1 cellular context compared by ENCODE assay signal in the genomic region with DNA sequence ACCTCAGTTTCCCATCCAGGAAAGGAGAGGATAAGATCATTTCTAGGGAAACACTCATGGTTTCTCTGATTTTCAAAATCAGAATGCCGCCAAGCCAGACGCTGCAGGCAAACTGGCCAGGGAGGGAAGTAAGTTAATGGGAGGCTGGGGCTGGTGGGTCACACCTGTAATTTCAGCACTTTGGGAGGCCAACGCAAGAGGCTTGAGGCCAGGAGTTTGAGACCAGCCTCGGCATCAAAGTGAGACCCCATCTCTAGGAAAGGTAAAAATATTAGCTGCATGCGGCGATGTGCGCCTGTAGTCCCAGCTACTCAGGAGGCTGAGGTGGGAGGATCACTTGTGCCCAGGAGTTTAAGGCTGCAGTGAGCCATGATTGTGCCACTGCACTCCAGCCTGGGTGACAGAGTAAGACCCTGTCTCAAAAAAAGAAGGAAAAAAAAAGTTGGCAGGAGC.
TF ChIP-seq lines count a peak whose summit lies in the region.

No MANE protein-coding gene starts in this region.

TF ChIP-seq in WTC11, 78 proteins besides CTCF, POLR2A, EP300 and RAD21 (continued from another document):
- TF ChIP-seq, protein P1, sequence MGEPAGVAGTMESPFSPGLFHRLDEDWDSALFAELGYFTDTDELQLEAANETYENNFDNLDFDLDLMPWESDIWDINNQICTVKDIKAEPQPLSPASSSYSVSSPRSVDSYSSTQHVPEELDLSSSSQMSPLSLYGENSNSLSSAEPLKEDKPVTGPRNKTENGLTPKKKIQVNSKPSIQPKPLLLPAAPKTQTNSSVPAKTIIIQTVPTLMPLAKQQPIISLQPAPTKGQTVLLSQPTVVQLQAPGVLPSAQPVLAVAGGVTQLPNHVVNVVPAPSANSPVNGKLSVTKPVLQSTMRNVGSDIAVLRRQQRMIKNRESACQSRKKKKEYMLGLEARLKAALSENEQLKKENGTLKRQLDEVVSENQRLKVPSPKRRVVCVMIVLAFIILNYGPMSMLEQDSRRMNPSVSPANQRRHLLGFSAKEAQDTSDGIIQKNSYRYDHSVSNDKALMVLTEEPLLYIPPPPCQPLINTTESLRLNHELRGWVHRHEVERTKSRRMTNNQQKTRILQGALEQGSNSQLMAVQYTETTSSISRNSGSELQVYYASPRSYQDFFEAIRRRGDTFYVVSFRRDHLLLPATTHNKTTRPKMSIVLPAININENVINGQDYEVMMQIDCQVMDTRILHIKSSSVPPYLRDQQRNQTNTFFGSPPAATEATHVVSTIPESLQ (CRISPR knock-in tag; IDR thresholded peaks at IDR 0.05), result no peak
- no peak for TF ChIP-seq NFATC4 (CRISPR knock-in tag; IDR thresholded peaks at IDR 0.05)
- TF ChIP-seq SMAD4 (CRISPR knock-in tag; IDR thresholded peaks at IDR 0.05), result no peak
- TF ChIP-seq, protein P2, sequence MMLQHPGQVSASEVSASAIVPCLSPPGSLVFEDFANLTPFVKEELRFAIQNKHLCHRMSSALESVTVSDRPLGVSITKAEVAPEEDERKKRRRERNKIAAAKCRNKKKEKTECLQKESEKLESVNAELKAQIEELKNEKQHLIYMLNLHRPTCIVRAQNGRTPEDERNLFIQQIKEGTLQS (CRISPR knock-in tag; conservative IDR thresholded peaks at IDR 0.05), result no peak
- no peak for TF ChIP-seq ZBTB21 (CRISPR knock-in tag; IDR thresholded peaks at IDR 0.05; ENCODE audit: borderline replicate concordance)
- TF ChIP-seq, protein P3, sequence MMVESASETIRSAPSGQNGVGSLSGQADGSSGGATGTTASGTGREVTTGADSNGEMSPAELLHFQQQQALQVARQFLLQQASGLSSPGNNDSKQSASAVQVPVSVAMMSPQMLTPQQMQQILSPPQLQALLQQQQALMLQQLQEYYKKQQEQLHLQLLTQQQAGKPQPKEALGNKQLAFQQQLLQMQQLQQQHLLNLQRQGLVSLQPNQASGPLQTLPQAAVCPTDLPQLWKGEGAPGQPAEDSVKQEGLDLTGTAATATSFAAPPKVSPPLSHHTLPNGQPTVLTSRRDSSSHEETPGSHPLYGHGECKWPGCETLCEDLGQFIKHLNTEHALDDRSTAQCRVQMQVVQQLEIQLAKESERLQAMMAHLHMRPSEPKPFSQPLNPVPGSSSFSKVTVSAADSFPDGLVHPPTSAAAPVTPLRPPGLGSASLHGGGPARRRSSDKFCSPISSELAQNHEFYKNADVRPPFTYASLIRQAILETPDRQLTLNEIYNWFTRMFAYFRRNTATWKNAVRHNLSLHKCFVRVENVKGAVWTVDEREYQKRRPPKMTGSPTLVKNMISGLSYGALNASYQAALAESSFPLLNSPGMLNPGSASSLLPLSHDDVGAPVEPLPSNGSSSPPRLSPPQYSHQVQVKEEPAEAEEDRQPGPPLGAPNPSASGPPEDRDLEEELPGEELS (CRISPR knock-in tag; IDR thresholded peaks at IDR 0.05), result no peak
- no peak for TF ChIP-seq ZNF121 (CRISPR knock-in tag; IDR thresholded peaks at IDR 0.05)
- TF ChIP-seq GABPB1 (CRISPR knock-in tag; IDR thresholded peaks at IDR 0.05), result no peak
- TF ChIP-seq, protein P4, sequence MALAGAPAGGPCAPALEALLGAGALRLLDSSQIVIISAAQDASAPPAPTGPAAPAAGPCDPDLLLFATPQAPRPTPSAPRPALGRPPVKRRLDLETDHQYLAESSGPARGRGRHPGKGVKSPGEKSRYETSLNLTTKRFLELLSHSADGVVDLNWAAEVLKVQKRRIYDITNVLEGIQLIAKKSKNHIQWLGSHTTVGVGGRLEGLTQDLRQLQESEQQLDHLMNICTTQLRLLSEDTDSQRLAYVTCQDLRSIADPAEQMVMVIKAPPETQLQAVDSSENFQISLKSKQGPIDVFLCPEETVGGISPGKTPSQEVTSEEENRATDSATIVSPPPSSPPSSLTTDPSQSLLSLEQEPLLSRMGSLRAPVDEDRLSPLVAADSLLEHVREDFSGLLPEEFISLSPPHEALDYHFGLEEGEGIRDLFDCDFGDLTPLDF (CRISPR knock-in tag; IDR thresholded peaks at IDR 0.05), result no peak
- no peak for TF ChIP-seq ZNF138 (CRISPR knock-in tag; conservative IDR thresholded peaks at IDR 0.05)
- TF ChIP-seq EMX1 (CRISPR knock-in tag; IDR thresholded peaks at IDR 0.05), result no peak
- no peak for TF ChIP-seq ZNF671 (CRISPR knock-in tag; IDR thresholded peaks at IDR 0.05)
- TF ChIP-seq HMGA2 (CRISPR knock-in tag; IDR thresholded peaks at IDR 0.05), result no peak
- no peak for TF ChIP-seq TEAD1 (CRISPR knock-in tag; IDR thresholded peaks at IDR 0.05)
- TF ChIP-seq JUN (CRISPR knock-in tag; IDR thresholded peaks at IDR 0.05), result no peak
- TF ChIP-seq SOX15 (CRISPR knock-in tag; IDR thresholded peaks at IDR 0.05), result no peak
- TF ChIP-seq, protein P5, sequence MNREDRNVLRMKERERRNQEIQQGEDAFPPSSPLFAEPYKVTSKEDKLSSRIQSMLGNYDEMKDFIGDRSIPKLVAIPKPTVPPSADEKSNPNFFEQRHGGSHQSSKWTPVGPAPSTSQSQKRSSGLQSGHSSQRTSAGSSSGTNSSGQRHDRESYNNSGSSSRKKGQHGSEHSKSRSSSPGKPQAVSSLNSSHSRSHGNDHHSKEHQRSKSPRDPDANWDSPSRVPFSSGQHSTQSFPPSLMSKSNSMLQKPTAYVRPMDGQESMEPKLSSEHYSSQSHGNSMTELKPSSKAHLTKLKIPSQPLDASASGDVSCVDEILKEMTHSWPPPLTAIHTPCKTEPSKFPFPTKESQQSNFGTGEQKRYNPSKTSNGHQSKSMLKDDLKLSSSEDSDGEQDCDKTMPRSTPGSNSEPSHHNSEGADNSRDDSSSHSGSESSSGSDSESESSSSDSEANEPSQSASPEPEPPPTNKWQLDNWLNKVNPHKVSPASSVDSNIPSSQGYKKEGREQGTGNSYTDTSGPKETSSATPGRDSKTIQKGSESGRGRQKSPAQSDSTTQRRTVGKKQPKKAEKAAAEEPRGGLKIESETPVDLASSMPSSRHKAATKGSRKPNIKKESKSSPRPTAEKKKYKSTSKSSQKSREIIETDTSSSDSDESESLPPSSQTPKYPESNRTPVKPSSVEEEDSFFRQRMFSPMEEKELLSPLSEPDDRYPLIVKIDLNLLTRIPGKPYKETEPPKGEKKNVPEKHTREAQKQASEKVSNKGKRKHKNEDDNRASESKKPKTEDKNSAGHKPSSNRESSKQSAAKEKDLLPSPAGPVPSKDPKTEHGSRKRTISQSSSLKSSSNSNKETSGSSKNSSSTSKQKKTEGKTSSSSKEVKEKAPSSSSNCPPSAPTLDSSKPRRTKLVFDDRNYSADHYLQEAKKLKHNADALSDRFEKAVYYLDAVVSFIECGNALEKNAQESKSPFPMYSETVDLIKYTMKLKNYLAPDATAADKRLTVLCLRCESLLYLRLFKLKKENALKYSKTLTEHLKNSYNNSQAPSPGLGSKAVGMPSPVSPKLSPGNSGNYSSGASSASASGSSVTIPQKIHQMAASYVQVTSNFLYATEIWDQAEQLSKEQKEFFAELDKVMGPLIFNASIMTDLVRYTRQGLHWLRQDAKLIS (CRISPR knock-in tag; IDR thresholded peaks at IDR 0.05; ENCODE audit: borderline replicate concordance), result no peak
TF ChIP-seq in WTC11: peak in this region for 0.
